Comparison of ENCODE assay signal across 8 cellular contexts in genomic region chr3:100089802-100090668, GRCh38. TPM values are rescaled to one million over a fixed set of nuclear protein-coding genes. Genes with fewer than 3 reads are reported as not detected.
DNase-seq lines count a peak whose midpoint lies in the region; ATAC-seq and TF ChIP-seq lines count a peak whose summit lies in the region.

No MANE protein-coding gene starts in this region.

- CTCF ChIA-PET in HEK293T (lab: Yijun Ruan, JAX), result interaction anchor here (0.6 to 1.8 kb wide), 7 partner anchors 14 to 1107 kb away, joined by 3 to 6 read pairs (median 3); no protein-coding TSS in a partner anchor

- POLR2A ChIA-PET in HEK293T (lab: Yijun Ruan, JAX), result interaction anchor here (1.0 kb wide), 1 partner anchor 171 kb away, joined by 3 read pairs; the partner anchor contains the start of gene TBC1D23

- no peaks in the 10 kb centered on the region for H3F3A ChIP-seq in Loucy (ENCODE audit: low read depth)

- no peaks in the 10 kb centered on the region for H3K79me2 ChIP-seq in Loucy (ENCODE audit: insufficient read depth, low read length)

- H3K27me3 ChIP-seq in Loucy (ENCODE audit: insufficient read depth, low read length, poor library complexity, severe bottlenecking) (no peaks in the 10 kb centered on the region), adipocyte (replicated peaks; ENCODE audit: control insufficient read depth, insufficient read depth, low read length) (no peaks in the 10 kb centered on the region)

- H3K4me2 ChIP-seq in Loucy (ENCODE audit: low read depth, low read length, poor library complexity, severe bottlenecking), result no peak overlapping the region

- H3K9me3 ChIP-seq in Loucy (ENCODE audit: insufficient read depth, low read depth, low read length) (no peaks in the 10 kb centered on the region), adipocyte (ENCODE audit: control insufficient read depth, low read length) (no peaks in the 10 kb centered on the region)

- peak; percentile 52 for ATAC-seq in left lobe of liver

- DNase-seq in DMS53 (lab: John Stamatoyannopoulos, UW) (peak; percentile 2), DMS53 treated with DMSO at 0.1 percent for 48 hours (lab: John Stamatoyannopoulos, UW; ENCODE audit: unreplicated experiment) (no peak), HEK293T (ENCODE audit: extremely low spot score) (peak; percentile 53), adipocyte (ENCODE audit: low read depth) (peak; percentile 80), left lobe of liver (ENCODE audit: low spot score) (no peak), NCI-H2029 (lab: John Stamatoyannopoulos, UW) (no peak), NCI-H2196 (lab: John Stamatoyannopoulos, UW; ENCODE audit: unreplicated experiment) (no peak)

- H3K9ac ChIP-seq in Loucy (ENCODE audit: low read depth, low read length, poor library complexity, severe bottlenecking) (no peak overlapping the region), adipocyte (ENCODE audit: low read length) (peak overlapping the region; percentile 57)

- H3K9me2 ChIP-seq in Loucy (replicated peaks; ENCODE audit: low read depth, low read length), result no peaks in the 10 kb centered on the region

- TF ChIP-seq CTCF in Loucy (conservative IDR thresholded peaks at IDR 0.05; ENCODE audit: low read length), result peak; percentile 66

- peaks cover 13% of the 10 kb centered on the region for H3K4me1 ChIP-seq in Loucy (ENCODE audit: insufficient read depth, low read length, poor library complexity, severe bottlenecking)
- H3K4me1 ChIP-seq in adipocyte (ENCODE audit: control insufficient read depth, insufficient read depth, low read length), result peaks cover 23% of the 10 kb centered on the region

- H3K4me3 ChIP-seq in Loucy (ENCODE audit: low read length, poor library complexity, severe bottlenecking), result no peak overlapping the region
- peak overlapping the region; percentile 61 for H3K4me3 ChIP-seq in adipocyte (ENCODE audit: low read length)

- H2AFZ ChIP-seq in Loucy (ENCODE audit: low read length), result no peak overlapping the region

- H3K36me3 ChIP-seq in Loucy (ENCODE audit: insufficient read depth, low read length) (no peaks in the 10 kb centered on the region), adipocyte (ENCODE audit: control insufficient read depth, insufficient read depth, low read length, severe bottlenecking) (no peaks in the 10 kb centered on the region)

- no peaks in the 10 kb centered on the region for H4K20me1 ChIP-seq in Loucy (ENCODE audit: insufficient read depth, low read length, poor library complexity, severe bottlenecking)

TF ChIP-seq in HEK293T, 16 proteins besides CTCF, POLR2A, EP300 and RAD21:
- TF ChIP-seq PKNOX1 (IDR thresholded peaks at IDR 0.05), result 0 out of 2 replicates have a peak, but pooled peaks have one; percentile 8
- no peak for TF ChIP-seq TARDBP (IDR thresholded peaks at IDR 0.05)

RNA-seq across cellular contexts. Expression of gene FILIP1L, which starts 24.3 kb away (rescaled TPM):
- total RNA-seq in left lobe of liver, result 0.93 TPM

Comparison
In these comparisons a context has a peak if more than half of its experiments do, and no peak if none do; other contexts are left out.
1. DNase-seq: peak in DMS53 (single experiment), HEK293T (single experiment) and adipocyte (single experiment); none in DMS53 treated with DMSO at 0.1 percent for 48 hours (single experiment), left lobe of liver (single experiment), NCI-H2029 (single experiment) and NCI-H2196 (single experiment).